18 cellular contexts compared by ENCODE assay signal in the genomic region with DNA sequence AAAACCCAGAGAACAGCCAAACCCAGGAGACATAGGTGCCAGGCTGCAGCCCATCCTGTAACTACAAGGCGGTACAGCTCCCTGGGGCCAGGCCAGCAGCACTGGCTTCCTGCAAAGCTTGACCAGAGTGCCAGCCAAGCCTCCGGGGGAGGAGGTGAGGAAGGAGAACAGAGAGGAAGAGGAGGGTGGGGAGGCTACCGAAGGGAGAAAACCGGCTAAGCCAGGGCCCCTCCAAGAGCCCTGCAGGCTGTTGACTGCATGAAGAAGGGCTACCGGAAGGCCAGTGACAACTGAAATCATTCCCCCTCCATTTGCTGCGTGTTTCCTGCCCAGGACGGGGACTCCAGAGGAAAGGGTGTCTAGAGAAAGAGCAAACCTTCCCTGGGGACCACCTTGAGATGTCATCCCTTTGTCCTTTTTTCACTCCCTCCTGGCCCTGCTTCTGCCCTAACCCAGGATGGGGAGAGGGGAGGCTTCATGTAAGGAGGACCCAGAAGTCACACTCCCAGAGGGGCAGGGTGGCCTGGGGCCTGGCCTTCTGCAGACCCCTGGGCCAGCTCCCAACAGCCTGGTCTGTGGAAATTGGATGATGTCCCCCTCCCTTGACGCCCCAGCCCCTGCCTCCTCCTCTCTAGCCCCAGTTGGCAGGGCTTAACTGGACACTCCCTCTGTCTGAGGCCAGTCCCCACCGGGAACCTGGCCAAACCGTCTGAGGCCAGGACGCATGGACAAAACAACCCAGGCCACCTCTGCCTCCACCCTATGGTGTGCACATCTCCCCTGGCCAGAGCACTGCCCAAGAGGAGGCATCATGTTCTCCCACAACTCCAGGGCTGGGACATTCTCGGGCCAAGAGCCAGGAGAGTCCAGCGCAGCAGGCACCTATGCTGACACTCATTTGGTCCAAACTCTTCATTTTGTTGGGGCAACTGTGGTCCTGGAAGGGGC.
DNase-seq lines count a peak whose midpoint lies in the region; ATAC-seq, FAIRE-seq and TF ChIP-seq lines count a peak whose summit lies in the region.
"Had no signal": no experiment of that assay in that cellular context is flagged by ENCODE, and none has a peak within 500 bp of the region (broad histone marks: within the 10 kb centered on the region; RNA-seq: fewer than 3 reads in every experiment).

No MANE protein-coding gene starts in this region.

- H3K4ac ChIP-seq in H9 (ENCODE audit: low read depth, low read length) = no peak overlapping the region
- no peak overlapping the region for H3K4ac ChIP-seq in H1 (replicated peaks; ENCODE audit: insufficient read length, low read depth, low read length)

- H2BK15ac ChIP-seq in H9 (ENCODE audit: low read depth, low read length) (no peak overlapping the region), H1 (ENCODE audit: low read length) (no peak overlapping the region)

- H3K36me3 Mint-ChIP-seq in H9 (ENCODE audit: insufficient read depth in 1 of 3, low read depth in 3 of 3) = no peaks in the 10 kb centered on the region; a peak in 2 of 7 replicates
- H3K36me3 Mint-ChIP-seq: activated CD4-positive, alpha-beta memory T cell treated with anti-CD3 and anti-CD28 coated beads for 36 hours had no signal

- CTCF ChIA-PET in H1 (lab: Charles Lee; ENCODE audit: partially characterized antibody) = interaction anchor here (1.0 to 8.3 kb wide), 3 partner anchors 16 to 59 kb away, joined by 3 to 90 read pairs (median 6); no protein-coding TSS in a partner anchor

- no peaks in the 10 kb centered on the region for H3K79me2 ChIP-seq in H9 (ENCODE audit: insufficient read depth, low read length)
- H3K79me2 ChIP-seq in H1 (ENCODE audit: control insufficient read depth in 1 of 2, insufficient read depth in 2 of 2, low read length in 2 of 2) = no peaks in the 10 kb centered on the region

- intact Hi-C loops in transverse colon (cut with DNase I; ENCODE audit: low total_unique reads) = no loop called here

- TF ChIP-seq EP300 in H1 (IDR thresholded peaks at IDR 0.05; ENCODE audit: borderline replicate concordance in 1 of 2, low read depth in 2 of 2, low read length in 2 of 2) (no peak), transverse colon (IDR thresholded peaks at IDR 0.05; ENCODE audit: low read depth) (no peak)

- no peak overlapping the region for H2BK20ac ChIP-seq in H9 (ENCODE audit: low read depth, low read length, poor library complexity, severe bottlenecking)
- no peak overlapping the region for H2BK20ac ChIP-seq in H1 (ENCODE audit: low read length)

- ATAC-seq in GM21737 (IDR thresholded peaks at IDR 0.05; ENCODE audit: unreplicated experiment) = no peak
- ATAC-seq: lower lobe of right lung had no signal

- H2BK12ac ChIP-seq in H9 (ENCODE audit: insufficient read length, low read depth, low read length) = no peak overlapping the region
- H2BK12ac ChIP-seq in H1 (ENCODE audit: low read depth, low read length) = no peak overlapping the region

- peaks cover 0 to 2% of the 10 kb centered on the region in 2 experiments; a peak in 1 of 5 replicates for H3K9me3 Mint-ChIP-seq in H9
- H3K9me3 Mint-ChIP-seq: activated CD4-positive, alpha-beta memory T cell treated with anti-CD3 and anti-CD28 coated beads for 36 hours had no signal

- H3K27me3 Mint-ChIP-seq in H9 (ENCODE audit: low read depth) = peaks cover 13% of the 10 kb centered on the region

- no peaks in the 10 kb centered on the region for H3K23me2 ChIP-seq in H9 (ENCODE audit: insufficient read length, low read depth, low read length, poor library complexity, severe bottlenecking)
- no peaks in the 10 kb centered on the region for H3K23me2 ChIP-seq in H1 (ENCODE audit: low read depth, low read length)

- H4K5ac ChIP-seq in H9 (ENCODE audit: insufficient read length, low read depth, low read length) (no peak overlapping the region), H1 (ENCODE audit: insufficient read length, low read depth, low read length) (no peak overlapping the region)

- in situ Hi-C loops in transverse colon (cut with MboI; ENCODE audit: low pct_ligation_motif_present in 1 of 4, low pct_unique_long_range_greater_than_20kb in 1 of 4, low sequenced_read_pairs in 3 of 4) = loop anchor here in 2 of 4 donors (25.0 kb wide), 3 partner anchors 622 to 797 kb away; no protein-coding TSS in a partner anchor

- H4K8ac ChIP-seq in H9 (replicated peaks; ENCODE audit: insufficient read length, low read depth, low read length) (no peak overlapping the region), H1 (ENCODE audit: extremely low read depth, insufficient read depth, low read length) (peak overlapping the region; percentile 9; the same call in 1 of the 2 replicates)

- H3K14ac ChIP-seq in H9 (ENCODE audit: insufficient read depth, low read length) = no peak overlapping the region
- no peak overlapping the region for H3K14ac ChIP-seq in H1 (ENCODE audit: insufficient read length)

- TF ChIP-seq CTCF in H9 (conservative IDR thresholded peaks at IDR 0.05) (no peak), H1 (IDR thresholded peaks at IDR 0.05; ENCODE audit: control extremely low read depth in 1 of 3, insufficient read depth in 1 of 3, low read depth in 1 of 3, low read length in 3 of 3) (no peak), transverse colon (IDR thresholded peaks at IDR 0.05) (no peak)

- no peak overlapping the region for H3K56ac ChIP-seq in H9 (ENCODE audit: insufficient read length, low read depth, low read length)
- H3K56ac ChIP-seq in H1 (replicated peaks; ENCODE audit: insufficient read length, low read depth, low read length) = no peak overlapping the region

- FAIRE-seq in H1 (lab: Jason Lieb, UNC) = no peak
- FAIRE-seq: GM12891 had no signal

- no peak overlapping the region for H3K27ac Mint-ChIP-seq in H9
- H3K27ac Mint-ChIP-seq: activated CD4-positive, alpha-beta memory T cell treated with anti-CD3 and anti-CD28 coated beads for 36 hours; nephron had no signal

- H3K23ac ChIP-seq in H9 (ENCODE audit: insufficient read length, low read depth, low read length) = no peak overlapping the region
- H3K23ac ChIP-seq in H1 (ENCODE audit: insufficient read length) = no peak overlapping the region

- H3K27ac ChIP-seq in H9 (ENCODE audit: insufficient read length, low read depth, low read length) (no peak overlapping the region), H1 (ENCODE audit: low read depth, low read length) (no peak overlapping the region), transverse colon (peak overlapping the region in 1 of 4 donors; percentile 14)
- H3K27ac ChIP-seq: C4-2B, lower lobe of right lung, SK-N-MC had no signal

- H3K4me2 ChIP-seq in H9 (ENCODE audit: insufficient read depth, insufficient read length, low read length) (no peak overlapping the region), H1 (ENCODE audit: insufficient read depth in 1 of 2, low read depth in 2 of 2, low read length in 2 of 2) (no peak overlapping the region)

- no peak overlapping the region for H3K18ac ChIP-seq in H9 (ENCODE audit: insufficient read length, low read depth, low read length)
- H3K18ac ChIP-seq in H1 (ENCODE audit: extremely low read depth, low read length) = no peak overlapping the region

- WGBS in H9 (ENCODE audit: extremely low coverage, insufficient read length, low lambda C conversion rate) = no CpG with 5 or more reads among the region's 13 CpGs
- 89% methylated on average over 9 of the region's 13 CpGs; no CpG with 5 or more reads in 1 of the 2 experiments for WGBS in H1 (ENCODE audit: extremely low coverage in 1 of 2, insufficient coverage in 1 of 2, insufficient read length in 1 of 2, insufficient replicate concordance in 2 of 2, low coverage in 1 of 2, low lambda C conversion rate in 2 of 2, missing lambda C conversion rate in 1 of 2), 2 experiments
- WGBS in transverse colon (ENCODE audit: low coverage in 1 of 2), 2 donors = 90% methylated on average over 2 to 11 of the region's 13 CpGs

- H3K79me1 ChIP-seq in H9 (ENCODE audit: insufficient read depth, low read depth, low read length, poor library complexity, severe bottlenecking) (no peaks in the 10 kb centered on the region), H1 (ENCODE audit: low read depth, low read length) (no peaks in the 10 kb centered on the region)

- H3K4me3 Mint-ChIP-seq in H9 = no peak overlapping the region
- H3K4me3 Mint-ChIP-seq: activated CD4-positive, alpha-beta memory T cell treated with anti-CD3 and anti-CD28 coated beads for 36 hours; nephron had no signal

- H4K91ac ChIP-seq in H9 (ENCODE audit: insufficient read length, low read depth, low read length) = no peak overlapping the region
- H4K91ac ChIP-seq in H1 (replicated peaks; ENCODE audit: insufficient read length, low read length) = no peak overlapping the region

- no peak overlapping the region for H3T11ph ChIP-seq in H9 (ENCODE audit: low read length)

- H2BK5ac ChIP-seq in H9 (ENCODE audit: insufficient read length, low read length) (no peak overlapping the region), H1 (ENCODE audit: low read depth, low read length) (no peak overlapping the region)

- DNase-seq in H9 (peak; percentile 17), H1 (ENCODE audit: low read depth in 1 of 2, low spot score in 2 of 2) (peak in 1 of 2 experiments; percentile 33), mesenteric fat pad (ENCODE audit: low spot score) (peak; percentile 87), transverse colon (peak; percentile 5), ecto neural progenitor cell (ENCODE audit: low spot score) (no peak), NCI-H1694 (lab: John Stamatoyannopoulos, UW) (no peak)
- DNase-seq: activated CD4-positive, alpha-beta memory T cell treated with anti-CD3 and anti-CD28 coated beads for 36 hours; amygdala; HCEC 1CT; lower lobe of right lung; NCI-H1417 treated with DMSO at 0.1 percent for 48 hours; stimulated activated CD4-positive, alpha-beta T cell treated with anti-CD3 and anti-CD28 coated beads, Interleukin-4, amount 100 ng/mL, for 24 hours had no signal

- no peak for TF ChIP-seq POLR2A in H1 (IDR thresholded peaks at IDR 0.05; ENCODE audit: control extremely low read depth in 1 of 2, low read depth in 2 of 2, low read length in 2 of 2)
- TF ChIP-seq POLR2A in transverse colon (IDR thresholded peaks at IDR 0.05) = no peak

- H4K20me1 ChIP-seq in H9 (ENCODE audit: control insufficient read depth, insufficient read depth, insufficient read length) = no peaks in the 10 kb centered on the region
- H4K20me1 ChIP-seq in H1 (replicated peaks in 1 of 2; ENCODE audit: control insufficient read depth in 1 of 2, insufficient read depth in 2 of 2, low read length in 2 of 2) = no peaks in the 10 kb centered on the region

- H3K27me3 ChIP-seq in H9 (ENCODE audit: insufficient read depth, low read length) (no peaks in the 10 kb centered on the region), H1 (replicated peaks in 1 of 4; ENCODE audit: control insufficient read depth in 3 of 4, extremely low read depth in 1 of 4, insufficient read depth in 3 of 4, low read length in 3 of 4) (no peaks in the 10 kb centered on the region), transverse colon (no peaks in the 10 kb centered on the region)

- POLR2A ChIA-PET in H1 (lab: Charles Lee; ENCODE audit: partially characterized antibody) = interaction anchor here (0.8 kb wide), 1 partner anchor 39 kb away, joined by 3 read pairs; no protein-coding TSS in a partner anchor

- H3K4me1 Mint-ChIP-seq in H9 = peaks cover 5 to 9% of the 10 kb centered on the region in 2 experiments

- H2AFZ ChIP-seq in H9 (ENCODE audit: low read length) (no peak overlapping the region), H1 (ENCODE audit: low read length) (no peak overlapping the region)

- H3K9me3 ChIP-seq in H9 (ENCODE audit: control insufficient read depth, low read depth, low read length) = no peaks in the 10 kb centered on the region
- H3K9me3 ChIP-seq in H1 (ENCODE audit: insufficient read depth in 2 of 2, low read depth in 1 of 2, low read length in 1 of 2) = no peaks in the 10 kb centered on the region
- no peaks in the 10 kb centered on the region for H3K9me3 ChIP-seq in transverse colon
- H3K9me3 ChIP-seq: lower lobe of right lung had no signal

- H3K9ac ChIP-seq in H9 (ENCODE audit: extremely low read depth, insufficient read length, low read length) = no peak overlapping the region
- H3K9ac ChIP-seq in H1 (replicated peaks in 1 of 4; ENCODE audit: extremely low read depth in 1 of 4, low read depth in 3 of 4, low read length in 3 of 4) = no peak overlapping the region

- H2AK5ac ChIP-seq in H9 (ENCODE audit: insufficient read length, low read length) (no peak overlapping the region), H1 (ENCODE audit: low read depth, low read length) (no peak overlapping the region)

- H3K4me3 ChIP-seq in H1 (ENCODE audit: extremely low read depth in 1 of 4, insufficient read depth in 2 of 4, low read depth in 3 of 4, low read length in 4 of 4) = no peak overlapping the region
- no peak overlapping the region for H3K4me3 ChIP-seq in transverse colon
- H3K4me3 ChIP-seq: dorsolateral prefrontal cortex, lower lobe of right lung, SK-N-MC had no signal

- H3K4me1 ChIP-seq in H9 (ENCODE audit: insufficient read depth, low read length) (no peaks in the 10 kb centered on the region), H1 (replicated peaks in 1 of 4; ENCODE audit: control insufficient read depth in 3 of 4, insufficient read depth in 4 of 4, low read length in 3 of 4) (no peaks in the 10 kb centered on the region), transverse colon (peaks cover 0 to 23% (median 9%) of the 10 kb centered on the region in 4 donors)
- H3K4me1 ChIP-seq: lower lobe of right lung had no signal

- TF ChIP-seq RAD21 in H1 (IDR thresholded peaks at IDR 0.05 in 1 of 2, conservative IDR thresholded peaks at IDR 0.05 in 1 of 2; ENCODE audit: low read depth in 2 of 2, low read length in 2 of 2) = no peak

- H2BK120ac ChIP-seq in H9 (ENCODE audit: low read depth, low read length, poor library complexity, severe bottlenecking) = no peak overlapping the region
- no peak overlapping the region for H2BK120ac ChIP-seq in H1 (replicated peaks; ENCODE audit: low read depth, low read length)

- H3K36me3 ChIP-seq in H1 (ENCODE audit: control insufficient read depth in 2 of 4, insufficient read depth in 4 of 4, low read length in 3 of 4) (no peaks in the 10 kb centered on the region; a peak in 1 of 8 replicates), transverse colon (no peaks in the 10 kb centered on the region)
- H3K36me3 ChIP-seq: lower lobe of right lung had no signal

Comparison
In these comparisons a context has a peak if more than half of its experiments do, and no peak if none do; other contexts are left out.
1. DNase-seq: peak in H9 (single experiment), mesenteric fat pad (single experiment) and transverse colon (single experiment); none in ecto neural progenitor cell (single experiment) and NCI-H1694 (single experiment).